ENCODE assay signal across 27 cellular contexts in genomic region chr18:69755041-69755440, GRCh38.
"Had no signal": no experiment of that assay in that cellular context is flagged by ENCODE, and none has a peak within 500 bp of the region (broad histone marks: within the 10 kb centered on the region; RNA-seq: fewer than 3 reads in every experiment).

No MANE protein-coding gene starts in this region.

- H3K36me3 ChIP-seq: breast epithelium, colonic mucosa, SJSA1 had no signal

- H3K27ac Mint-ChIP-seq: activated CD4-positive, alpha-beta memory T cell treated with anti-CD3 and anti-CD28 coated beads for 36 hours; activated naive CD4-positive, alpha-beta T cell treated with anti-CD3 and anti-CD28 coated beads for 36 hours; WTC11 had no signal

- H3K27me3 Mint-ChIP-seq: activated CD4-positive, alpha-beta memory T cell treated with anti-CD3 and anti-CD28 coated beads for 36 hours had no signal

- H3K9me3 ChIP-seq: breast epithelium, colonic mucosa, SJSA1 had no signal

- H3K27me3 ChIP-seq: breast epithelium, colonic mucosa had no signal

- DNase-seq: activated CD4-positive, alpha-beta memory T cell treated with anti-CD3 and anti-CD28 coated beads for 36 hours; activated CD4-positive, alpha-beta T cell treated with anti-CD3 and anti-CD28 coated beads for 48 hours; activated CD4-positive, CD25-positive, alpha-beta regulatory T cell treated with anti-CD3 and anti-CD28 coated beads, Interleukin-2, amount 50 U/mL, for 72 hours; activated CD8-positive, alpha-beta memory T cell treated with anti-CD3 and anti-CD28 coated beads for 24 hours; activated effector memory CD4-positive, alpha-beta T cell treated with anti-CD3 and anti-CD28 coated beads, Interleukin-2, amount 50 U/mL, for 16 hours; activated naive CD4-positive, alpha-beta T cell treated with anti-CD3 and anti-CD28 coated beads for 36 hours; activated T-cell treated with anti-CD3 and anti-CD28 coated beads, Interleukin-2, amount 50 U/mL, for 4 hours; amygdala; caudate nucleus; colonic mucosa; MM.1S; NCI-H1105; NCI-H1436; NCI-H187; NCI-H2081; NCI-H510A treated with DMSO at 0.1 percent for 48 hours; NCI-H69; NK-92 treated with Interleukin-12 subunit alpha and Interleukin-12 subunit beta, amount 100 ng/mL, for 24 hours; SHP77; SW 1271; T-helper 9 cell had no signal

- H3K4me3 ChIP-seq: breast epithelium, colonic mucosa, SJSA1 had no signal

- H3K4me2 ChIP-seq: KMS-11 had no signal

- H3K27ac ChIP-seq: breast epithelium, colonic mucosa, KMS-11, SJSA1 had no signal

- H3K9ac ChIP-seq: KMS-11 had no signal

- H3K4me1 ChIP-seq: breast epithelium, colonic mucosa, SJSA1 had no signal

- ATAC-seq: activated T-cell treated with anti-CD3 and anti-CD28 coated beads, Interleukin-2, amount 50 U/mL, for 4 hours; SK-N-SH treated with all-trans-retinoic acid at 6 μM for 48 hours; WTC11 had no signal

- H3K4me3 Mint-ChIP-seq: activated CD4-positive, alpha-beta memory T cell treated with anti-CD3 and anti-CD28 coated beads for 36 hours; activated naive CD4-positive, alpha-beta T cell treated with anti-CD3 and anti-CD28 coated beads for 36 hours; activated T-cell treated with anti-CD3 and anti-CD28 coated beads, Interleukin-2, amount 50 U/mL, for 4 hours; T-helper 1 cell treated with Interleukin-12 subunit alpha and Interleukin-12 subunit beta and Interleukin-4 antibody, amounts not matched to agents 30 μg/mL and 1 μg/mL, for 36 hours; WTC11 had no signal
